ENCODE assay signal across 1 cellular context in the genomic region with DNA sequence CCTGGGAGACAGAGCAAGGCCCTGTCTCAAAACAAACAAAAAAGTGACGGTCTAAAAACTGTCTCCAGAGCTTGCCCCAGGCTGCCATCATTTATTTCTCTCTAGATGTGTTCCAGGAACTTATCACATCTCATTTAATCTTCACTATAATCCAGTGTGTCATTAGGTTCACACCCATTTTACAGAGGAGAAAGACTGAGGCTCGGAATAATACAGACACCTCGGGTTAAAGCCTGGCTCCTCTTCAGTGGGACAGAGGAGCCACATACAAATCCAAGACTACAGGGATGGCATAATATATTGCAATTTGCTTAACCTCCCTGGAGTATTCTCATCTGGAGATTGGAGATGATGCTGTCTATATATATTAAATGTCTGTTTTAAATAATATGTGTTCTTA.
TF ChIP-seq lines count a peak whose summit lies in the region.

No MANE protein-coding gene starts in this region.

TF ChIP-seq in HepG2, 621 proteins besides CTCF, POLR2A, EP300 and RAD21:
- TF ChIP-seq CCDC6 (CRISPR knock-in tag; IDR thresholded peaks at IDR 0.05) (no peak), ZMYM3 (CRISPR knock-in tag; IDR thresholded peaks at IDR 0.05) (peak; percentile 50; the same call in 1 of the 2 replicates), GLMP (CRISPR knock-in tag; IDR thresholded peaks at IDR 0.05; ENCODE audit: borderline replicate concordance) (no peak), CHD4 (IDR thresholded peaks at IDR 0.05; ENCODE audit: borderline replicate concordance, low read length) (peak; percentile 78; the same call in 1 of the 2 replicates), HHEX (CRISPR knock-in tag; IDR thresholded peaks at IDR 0.05) (0 out of 2 replicates have a peak, but pooled peaks have one; percentile 19), RCOR2 (CRISPR knock-in tag; IDR thresholded peaks at IDR 0.05) (0 out of 2 replicates have a peak, but pooled peaks have one; percentile 30), ZNF629 (CRISPR knock-in tag; conservative IDR thresholded peaks at IDR 0.05) (peak; percentile 95)
- TF ChIP-seq, protein P1, sequence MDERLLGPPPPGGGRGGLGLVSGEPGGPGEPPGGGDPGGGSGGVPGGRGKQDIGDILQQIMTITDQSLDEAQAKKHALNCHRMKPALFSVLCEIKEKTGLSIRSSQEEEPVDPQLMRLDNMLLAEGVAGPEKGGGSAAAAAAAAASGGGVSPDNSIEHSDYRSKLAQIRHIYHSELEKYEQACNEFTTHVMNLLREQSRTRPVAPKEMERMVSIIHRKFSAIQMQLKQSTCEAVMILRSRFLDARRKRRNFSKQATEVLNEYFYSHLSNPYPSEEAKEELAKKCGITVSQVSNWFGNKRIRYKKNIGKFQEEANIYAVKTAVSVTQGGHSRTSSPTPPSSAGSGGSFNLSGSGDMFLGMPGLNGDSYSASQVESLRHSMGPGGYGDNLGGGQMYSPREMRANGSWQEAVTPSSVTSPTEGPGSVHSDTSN (CRISPR knock-in tag; IDR thresholded peaks at IDR 0.05) = 0 out of 2 replicates have a peak, but pooled peaks have one; percentile 0
